20 cellular contexts compared by ENCODE assay signal in genomic region chr7:111980721-111981120, GRCh38.
DNase-seq lines count a peak whose midpoint lies in the region; ATAC-seq and TF ChIP-seq lines count a peak whose summit lies in the region.
"Had no signal": no experiment of that assay in that cellular context is flagged by ENCODE, and none has a peak within 500 bp of the region (broad histone marks: within the 10 kb centered on the region; RNA-seq: fewer than 3 reads in every experiment).

No MANE protein-coding gene starts in this region.

- H3K36me3 Mint-ChIP-seq in osteocyte (ENCODE audit: unreplicated experiment): peaks cover 35% of the 10 kb centered on the region
- no peaks in the 10 kb centered on the region for H3K36me3 Mint-ChIP-seq in Calu3 (ENCODE audit: insufficient read depth, unreplicated experiment)

- H3K27ac Mint-ChIP-seq in osteocyte (ENCODE audit: unreplicated experiment) (peak overlapping the region; percentile 13), Calu3 (ENCODE audit: unreplicated experiment) (no peak overlapping the region)
- H3K27ac Mint-ChIP-seq: B cell, CD14-positive monocyte had no signal

- no peaks in the 10 kb centered on the region for H3K9me3 Mint-ChIP-seq in osteocyte (ENCODE audit: unreplicated experiment)
- H3K9me3 Mint-ChIP-seq in Calu3 (ENCODE audit: low read depth, unreplicated experiment): peaks cover 5% of the 10 kb centered on the region

- intact Hi-C loops in Calu3 (cut with micrococcal nuclease; ENCODE audit: unreplicated experiment): no loop called here

- H3K4me3 Mint-ChIP-seq in osteocyte (ENCODE audit: unreplicated experiment) (no peak overlapping the region), Calu3 (ENCODE audit: low read depth, unreplicated experiment) (no peak overlapping the region)
- H3K4me3 Mint-ChIP-seq: B cell, CD14-positive monocyte had no signal

- CTCF ChIA-PET in Calu3 (lab: Charles Lee): no interaction called here

- H3K4me1 Mint-ChIP-seq in osteocyte (ENCODE audit: unreplicated experiment): peaks cover 29% of the 10 kb centered on the region
- H3K4me1 Mint-ChIP-seq in Calu3 (ENCODE audit: low read depth, unreplicated experiment): no peaks in the 10 kb centered on the region
- H3K4me1 Mint-ChIP-seq: B cell had no signal

- H3K27me3 Mint-ChIP-seq in osteocyte (ENCODE audit: unreplicated experiment) (no peaks in the 10 kb centered on the region), Calu3 (ENCODE audit: unreplicated experiment) (no peaks in the 10 kb centered on the region)
- H3K27me3 Mint-ChIP-seq: B cell had no signal

- peak; percentile 61 for DNase-seq in DMS 273 treated with DMSO at 0.1 percent for 48 hours (lab: John Stamatoyannopoulos, UW)
- peak; percentile 49 for DNase-seq in NCI-H1694 treated with DMSO at 0.1 percent for 48 hours (lab: John Stamatoyannopoulos, UW)
- DNase-seq in cerebellar cortex (ENCODE audit: low spot score): peak; percentile 47
- DNase-seq in osteocyte (ENCODE audit: extremely low spot score, unreplicated experiment): no peak
- DNase-seq in anterior cingulate cortex (lab: John Stamatoyannopoulos, UW): no peak
- DNase-seq in Calu3: no peak
- DNase-seq: GDM1, NCI-H1092, NCI-H1436 treated with DMSO at 0.1 percent for 48 hours, NCI-H2029 treated with DMSO at 0.1 percent for 48 hours, NCI-H526 treated with DMSO at 0.1 percent for 48 hours, PC-9, SIG-M5, SK-N-SH, T-helper 2 cell had no signal

- TF ChIP-seq CTCF in osteocyte (IDR thresholded peaks at IDR 0.05): no peak
- TF ChIP-seq CTCF in Calu3 (IDR thresholded peaks at IDR 0.05; ENCODE audit: unreplicated experiment): no peak

- ATAC-seq in GM18868 (IDR thresholded peaks at IDR 0.05; ENCODE audit: unreplicated experiment): no peak
- ATAC-seq: HCT116, K562 had no signal

- no TSS peak for BruUV-seq in Calu3 (replicated peaks; lab: Mats Ljungman, UMichigan)

Comparison
In these comparisons a context has a peak if more than half of its experiments do, and no peak if none do; other contexts are left out.
1. DNase-seq: peak in DMS 273 treated with DMSO at 0.1 percent for 48 hours (single experiment), NCI-H1694 treated with DMSO at 0.1 percent for 48 hours (single experiment) and cerebellar cortex (single experiment); none in osteocyte (single experiment), anterior cingulate cortex (0 of 58) and Calu3 (single experiment).